Comparison of ENCODE assay signal across 16 cellular contexts in the genomic region with DNA sequence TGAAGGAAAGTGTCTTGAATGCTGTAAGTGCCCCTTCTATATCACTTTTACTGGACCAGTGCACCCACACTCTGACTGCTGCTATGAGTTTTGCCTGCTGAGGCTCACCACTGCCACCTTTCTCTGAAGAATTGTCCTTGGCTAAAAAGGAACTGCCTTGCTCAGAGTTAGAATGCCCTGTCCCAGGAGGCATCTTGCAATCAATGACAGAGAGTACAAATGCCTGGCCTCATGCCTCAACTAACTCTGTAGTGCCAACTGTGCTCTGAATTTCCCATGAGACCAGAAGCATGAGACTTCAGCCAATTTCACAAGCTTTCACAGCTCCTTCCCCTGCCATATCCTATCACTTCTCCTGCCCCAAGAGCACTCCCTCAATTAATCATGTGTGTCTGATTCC.
DNase-seq lines count a peak whose midpoint lies in the region; ATAC-seq, FAIRE-seq and TF ChIP-seq lines count a peak whose summit lies in the region.
"Had no signal": no experiment of that assay in that cellular context is flagged by ENCODE, and none has a peak within 500 bp of the region (broad histone marks: within the 10 kb centered on the region; RNA-seq: fewer than 3 reads in every experiment).

No MANE protein-coding gene starts in this region.

- H3K27ac ChIP-seq in RWPE2 (ENCODE audit: poor library complexity, severe bottlenecking) (no peak overlapping the region), psoas muscle (no peak overlapping the region), small intestine (ENCODE audit: low read depth in 1 of 2, low read length in 1 of 2) (no peak overlapping the region)
- H3K27ac ChIP-seq: epithelial cell of prostate had no signal

- ATAC-seq in RWPE2 (ENCODE audit: low read depth) = no peak
- ATAC-seq in psoas muscle = peak; percentile 61 to 96 (median 90)
- no peak for ATAC-seq in GM21737 (IDR thresholded peaks at IDR 0.05; ENCODE audit: unreplicated experiment)
- no peak for ATAC-seq in left colon
- ATAC-seq in GM18505 (IDR thresholded peaks at IDR 0.05; ENCODE audit: unreplicated experiment) = no peak
- ATAC-seq: stimulated activated naive CD8-positive, alpha-beta T cell treated with anti-CD3 and anti-CD28 coated beads, Interleukin-15, amount 100 ng/mL, for 72 hours had no signal

- H3K4me3 ChIP-seq in RWPE2 (ENCODE audit: severe bottlenecking) (no peak overlapping the region), psoas muscle (no peak overlapping the region), small intestine (ENCODE audit: low read depth in 1 of 2, low read length in 2 of 2) (no peak overlapping the region)

- H3K4me1 ChIP-seq in RWPE2 (ENCODE audit: insufficient read depth, poor library complexity, severe bottlenecking) (no peaks in the 10 kb centered on the region), psoas muscle (no peaks in the 10 kb centered on the region), small intestine (ENCODE audit: control insufficient read depth in 2 of 2, insufficient read depth in 1 of 2, low read depth in 1 of 2, low read length in 1 of 2) (peaks cover 0 to 4% of the 10 kb centered on the region in 2 donors)

- TF ChIP-seq CTCF in RWPE2 (IDR thresholded peaks at IDR 0.05; ENCODE audit: poor library complexity, severe bottlenecking) (peak; percentile 5), psoas muscle (IDR thresholded peaks at IDR 0.05) (peak; percentile 22)

- no peaks in the 10 kb centered on the region for H3K36me3 ChIP-seq in RWPE2 (ENCODE audit: low read depth)
- no peaks in the 10 kb centered on the region for H3K36me3 ChIP-seq in psoas muscle (ENCODE audit: insufficient read depth in 1 of 2, low read depth in 1 of 2)
- no peaks in the 10 kb centered on the region for H3K36me3 ChIP-seq in small intestine (ENCODE audit: control insufficient read depth in 2 of 2, insufficient read depth in 2 of 2, low read length in 2 of 2)

- DNase-seq in HEK293T (ENCODE audit: extremely low spot score) = no peak
- DNase-seq in RWPE2 (ENCODE audit: low spot score) = no peak
- DNase-seq in fibroblast of peridontal ligament (ENCODE audit: extremely low read depth) = peak; percentile 27
- peak in 1 of 2 donors; percentile 42 for DNase-seq in psoas muscle
- no peak for DNase-seq in small intestine
- DNase-seq in left colon = no peak
- DNase-seq: activated CD4-positive, alpha-beta T cell treated with anti-CD3 and anti-CD28 coated beads, Interleukin-2, amount 10 ng/mL, durations not matched to agents 24 days and 14 days; CD4-positive, alpha-beta memory T cell; GF-D8; HFFc6; NCI-H1694 treated with DMSO at 0.1 percent for 48 hours; stimulated activated naive CD8-positive, alpha-beta T cell treated with anti-CD3 and anti-CD28 coated beads, Interleukin-15, amount 100 ng/mL, for 72 hours had no signal

- POLR2A ChIA-PET in HEK293T (lab: Yijun Ruan, JAX) = no interaction called here

- no peak for FAIRE-seq in small intestine (lab: Jason Lieb, UNC)
- FAIRE-seq: bronchial epithelial cell had no signal

- intact Hi-C loops in psoas muscle (cut with DNase I) = no loop called here
- intact Hi-C loops in left colon (cut with DNase I, micrococcal nuclease) = no loop called here

- CTCF ChIA-PET in HEK293T (lab: Yijun Ruan, JAX) = no interaction called here

- H3K9me3 ChIP-seq in RWPE2 (ENCODE audit: severe bottlenecking) = peaks cover 9% of the 10 kb centered on the region
- H3K9me3 ChIP-seq in psoas muscle = peaks cover 12% of the 10 kb centered on the region
- H3K9me3 ChIP-seq in small intestine (ENCODE audit: control insufficient read depth, low read depth) = no peaks in the 10 kb centered on the region

- no peaks in the 10 kb centered on the region for H3K27me3 ChIP-seq in RWPE2 (ENCODE audit: insufficient read depth, poor library complexity, severe bottlenecking)
- no peaks in the 10 kb centered on the region for H3K27me3 ChIP-seq in psoas muscle (ENCODE audit: insufficient read depth in 3 of 3, low read length in 2 of 3)
- H3K27me3 ChIP-seq in small intestine (ENCODE audit: control insufficient read depth in 2 of 2, insufficient read depth in 2 of 2, low read length in 2 of 2) = no peaks in the 10 kb centered on the region

- TF ChIP-seq POLR2A in GM18505 (IDR thresholded peaks at IDR 0.05; ENCODE audit: borderline replicate concordance, extremely low read depth, insufficient read depth, insufficient read length) = no peak

TF ChIP-seq in HEK293T, 16 proteins besides CTCF, POLR2A, EP300 and RAD21:
- TF ChIP-seq FOXK2 (IDR thresholded peaks at IDR 0.05) (no peak), ELF4 (IDR thresholded peaks at IDR 0.05) (no peak), BHLHE40 (IDR thresholded peaks at IDR 0.05; ENCODE audit: borderline replicate concordance) (no peak), CTBP1 (IDR thresholded peaks at IDR 0.05; ENCODE audit: borderline replicate concordance) (no peak), SUZ12 (IDR thresholded peaks at IDR 0.05) (no peak), FOXM1 (IDR thresholded peaks at IDR 0.05; ENCODE audit: borderline replicate concordance) (no peak), ARNT (IDR thresholded peaks at IDR 0.05) (no peak)
- TF ChIP-seq, protein P1, sequence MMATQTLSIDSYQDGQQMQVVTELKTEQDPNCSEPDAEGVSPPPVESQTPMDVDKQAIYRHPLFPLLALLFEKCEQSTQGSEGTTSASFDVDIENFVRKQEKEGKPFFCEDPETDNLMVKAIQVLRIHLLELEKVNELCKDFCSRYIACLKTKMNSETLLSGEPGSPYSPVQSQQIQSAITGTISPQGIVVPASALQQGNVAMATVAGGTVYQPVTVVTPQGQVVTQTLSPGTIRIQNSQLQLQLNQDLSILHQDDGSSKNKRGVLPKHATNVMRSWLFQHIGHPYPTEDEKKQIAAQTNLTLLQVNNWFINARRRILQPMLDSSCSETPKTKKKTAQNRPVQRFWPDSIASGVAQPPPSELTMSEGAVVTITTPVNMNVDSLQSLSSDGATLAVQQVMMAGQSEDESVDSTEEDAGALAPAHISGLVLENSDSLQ (IDR thresholded peaks at IDR 0.05) = peak; percentile 40; the same call in 1 of the 2 replicates

Comparison
In these comparisons a context has a peak if more than half of its experiments do, and no peak if none do; other contexts are left out.
1. ATAC-seq: peak in psoas muscle (4 of 4); none in RWPE2 (single experiment), GM21737 (single experiment), left colon (single experiment) and GM18505 (single experiment).